Comparison of ENCODE assay signal across 23 cellular contexts in the genomic region with DNA sequence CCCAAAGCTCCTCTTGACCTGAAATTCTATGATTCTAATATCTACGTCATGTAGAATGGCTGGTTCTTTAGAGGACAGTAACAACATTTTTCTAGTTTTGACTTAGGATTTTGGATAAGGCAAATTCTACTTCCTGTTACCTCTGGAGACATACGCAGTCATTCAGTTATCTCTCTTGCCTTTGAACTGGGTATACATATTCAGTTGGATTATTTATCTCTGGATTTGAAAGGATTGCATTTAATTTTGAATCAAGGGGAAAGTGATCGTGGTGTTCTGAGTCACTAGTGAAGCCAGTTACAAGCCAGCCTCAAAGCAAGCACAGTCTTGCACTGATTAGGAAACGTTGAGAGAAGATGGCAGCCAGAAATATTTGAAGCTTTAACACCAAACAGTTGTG. TPM values are rescaled to one million over a fixed set of nuclear protein-coding genes. Genes with fewer than 3 reads are reported as not detected.
DNase-seq lines count a peak whose midpoint lies in the region; ATAC-seq, FAIRE-seq and TF ChIP-seq lines count a peak whose summit lies in the region.
"Had no signal": no experiment of that assay in that cellular context is flagged by ENCODE, and none has a peak within 500 bp of the region (broad histone marks: within the 10 kb centered on the region; RNA-seq: fewer than 3 reads in every experiment).

No MANE protein-coding gene starts in this region.

- H3K79me2 ChIP-seq in HepG2 (ENCODE audit: insufficient read depth, low read length) (no peaks in the 10 kb centered on the region), smooth muscle cell (ENCODE audit: low read depth) (no peaks in the 10 kb centered on the region)

- TF ChIP-seq EP300 in HepG2 (IDR thresholded peaks at IDR 0.05; ENCODE audit: low read depth in 2 of 2, low read length in 2 of 2) (no peak), HepG2 (CRISPR knock-in tag; IDR thresholded peaks at IDR 0.05; ENCODE audit: borderline replicate concordance) (no peak)

- H3K27me3 ChIP-seq in HepG2 (ENCODE audit: control insufficient read depth in 1 of 2, insufficient read depth in 2 of 2, low read length in 2 of 2): no peaks in the 10 kb centered on the region
- no peaks in the 10 kb centered on the region for H3K27me3 ChIP-seq in right lobe of liver
- H3K27me3 ChIP-seq in RWPE2 (ENCODE audit: insufficient read depth, poor library complexity, severe bottlenecking): no peaks in the 10 kb centered on the region
- H3K27me3 ChIP-seq in smooth muscle cell (ENCODE audit: low read depth): no peaks in the 10 kb centered on the region

- no peak for TF ChIP-seq RAD21 in HepG2 (CRISPR knock-in tag; IDR thresholded peaks at IDR 0.05)

- ATAC-seq in HepG2 (no peak), right lobe of liver (no peak), RWPE2 (ENCODE audit: low read depth) (peak; percentile 81), esophagus mucosa (peak; percentile 67), HG03520 (IDR thresholded peaks at IDR 0.05; ENCODE audit: unreplicated experiment) (no peak)

- TF ChIP-seq POLR2A in HepG2 (IDR thresholded peaks at IDR 0.05; ENCODE audit: insufficient read depth in 1 of 2, low read depth in 2 of 2, low read length in 2 of 2) (no peak), right lobe of liver (IDR thresholded peaks at IDR 0.05) (no peak)

- 89% methylated on average over 4 of the region's 4 CpGs for WGBS in HepG2 (ENCODE audit: low lambda C conversion rate)
- WGBS in right lobe of liver (ENCODE audit: insufficient coverage, low coverage, low lambda C conversion rate, missing lambda C conversion rate): 43% methylated on average over 4 of the region's 4 CpGs
- WGBS in smooth muscle cell (ENCODE audit: low lambda C conversion rate): 25% methylated on average over 4 of the region's 4 CpGs

- H3K9me3 ChIP-seq in HepG2 (ENCODE audit: low read length) (no peaks in the 10 kb centered on the region), right lobe of liver (no peaks in the 10 kb centered on the region), RWPE2 (ENCODE audit: severe bottlenecking) (no peaks in the 10 kb centered on the region), smooth muscle cell (replicated peaks; ENCODE audit: low read depth) (no peaks in the 10 kb centered on the region)
- H3K9me3 ChIP-seq: SK-N-SH had no signal

- H3K9ac ChIP-seq in HepG2 (ENCODE audit: insufficient read depth, low read depth, low read length) (no peak overlapping the region), smooth muscle cell (ENCODE audit: low read depth) (no peak overlapping the region)
- H3K9ac ChIP-seq: KMS-11, SK-N-SH had no signal

- H3K36me3 ChIP-seq in HepG2 (replicated peaks in 1 of 2; ENCODE audit: control insufficient read depth in 1 of 2, insufficient read depth in 2 of 2, low read length in 2 of 2): no peaks in the 10 kb centered on the region
- H3K36me3 ChIP-seq in right lobe of liver: no peaks in the 10 kb centered on the region
- H3K36me3 ChIP-seq in RWPE2 (ENCODE audit: low read depth): no peaks in the 10 kb centered on the region
- H3K36me3 ChIP-seq in smooth muscle cell (ENCODE audit: low read depth): no peaks in the 10 kb centered on the region

- TF ChIP-seq CTCF in HepG2 (CRISPR knock-in tag; IDR thresholded peaks at IDR 0.05) (no peak), right lobe of liver (IDR thresholded peaks at IDR 0.05) (no peak), RWPE2 (IDR thresholded peaks at IDR 0.05; ENCODE audit: poor library complexity, severe bottlenecking) (no peak), smooth muscle cell (IDR thresholded peaks at IDR 0.05; ENCODE audit: borderline replicate concordance, insufficient read depth, poor library complexity, severe bottlenecking) (no peak)

- POLR2A ChIA-PET in HepG2 (lab: Yijun Ruan, JAX): interaction anchor here (0.9 to 11.5 kb wide), 12 partner anchors 11 to 512 kb away, joined by 3 to 287 read pairs (median 11); partner anchors contain the start of genes CYP24A1, PFDN4 and ZNF217

- peak overlapping the region; percentile 96 for H3K27ac ChIP-seq in HepG2 (ENCODE audit: extremely low read length, insufficient read depth, low read length)
- H3K27ac ChIP-seq in right lobe of liver: peak overlapping the region in 1 of 3 donors; percentile 95
- H3K27ac ChIP-seq in RWPE2 (ENCODE audit: poor library complexity, severe bottlenecking): peak overlapping the region; percentile 59
- peak overlapping the region; percentile 42 for H3K27ac ChIP-seq in smooth muscle cell (ENCODE audit: low read depth)
- H3K27ac ChIP-seq: C4-2B, HL-60, KMS-11 had no signal

- FAIRE-seq in HepG2 (lab: Jason Lieb, UNC): no peak

- in situ Hi-C loops in HepG2 (cut with HindIII; ENCODE audit: extremely low pct_ligation_motif_present, low pct_unique_long_range_greater_than_20kb): no loop called here

- H4K20me1 ChIP-seq in HepG2 (ENCODE audit: insufficient read depth, low read length) (no peaks in the 10 kb centered on the region), smooth muscle cell (ENCODE audit: low read depth) (no peaks in the 10 kb centered on the region)

- DNase-seq in HepG2 (ENCODE audit: low spot score) (no peak), right lobe of liver (no peak), RWPE2 (ENCODE audit: low spot score) (no peak), smooth muscle cell (lab: John Stamatoyannopoulos, UW; ENCODE audit: unreplicated experiment) (no peak), GM19238 (ENCODE audit: insufficient read length, low spot score) (no peak)
- no peak for DNase-seq in activated CD8-positive, alpha-beta memory T cell treated with anti-CD3 and anti-CD28 coated beads, Interleukin-2, amount 50 U/mL, for 48 hours
- DNase-seq: EL, GF-D8, GOT3, IMR-90, MV-4-11, NCI-H1105 treated with DMSO at 0.1 percent for 48 hours, NCI-H2029 treated with DMSO at 0.1 percent for 48 hours, NCI-H226, NCI-H524, RPMI8226, SIG-M5, SK-N-SH had no signal

- H3K4me1 ChIP-seq in HepG2 (ENCODE audit: insufficient read depth, low read length) (peaks cover 93% of the 10 kb centered on the region), right lobe of liver (peaks cover 0 to 59% (median 23%) of the 10 kb centered on the region in 4 donors), RWPE2 (ENCODE audit: insufficient read depth, poor library complexity, severe bottlenecking) (peaks cover 51% of the 10 kb centered on the region), smooth muscle cell (ENCODE audit: low read depth) (peaks cover 4% of the 10 kb centered on the region)

- CTCF ChIA-PET in HepG2 (lab: Yijun Ruan, JAX; ENCODE audit: low intra/inter-chr PET ratio, low total read pairs): interaction anchor here (4.7 kb wide), 1 partner anchor 91 kb away, joined by 92 read pairs; no protein-coding TSS in a partner anchor

- H2AFZ ChIP-seq in HepG2 (ENCODE audit: low read length): no peak overlapping the region
- H2AFZ ChIP-seq in smooth muscle cell (ENCODE audit: low read depth): peak overlapping the region; percentile 68

- BruUV-seq in HepG2 (replicated peaks; lab: Mats Ljungman, UMichigan): no TSS peak

- H3K4me3 ChIP-seq in HepG2 (replicated peaks in 1 of 3; ENCODE audit: insufficient read depth in 1 of 3, low read depth in 2 of 3, low read length in 3 of 3) (no peak overlapping the region), right lobe of liver (peak overlapping the region in 1 of 3 donors; percentile 11), RWPE2 (ENCODE audit: severe bottlenecking) (no peak overlapping the region), smooth muscle cell (no peak overlapping the region)

- intact Hi-C loops in HepG2 (cut with micrococcal nuclease; ENCODE audit: unreplicated experiment): loop anchor here (10.0 kb wide), 1 partner anchor 531 kb away; no protein-coding TSS in a partner anchor
- intact Hi-C loops in right lobe of liver (cut with DNase I): no loop called here

- H3K4me2 ChIP-seq in HepG2 (ENCODE audit: low read depth, low read length) (no peak overlapping the region), smooth muscle cell (peak overlapping the region; percentile 25)
- H3K4me2 ChIP-seq: KMS-11, SK-N-SH had no signal

- peaks cover 11% of the 10 kb centered on the region for H3F3A ChIP-seq in smooth muscle cell (ENCODE audit: low read depth)

TF ChIP-seq in HepG2, 621 proteins besides CTCF, POLR2A, EP300 and RAD21:
- TF ChIP-seq NCOA5 (CRISPR knock-in tag; IDR thresholded peaks at IDR 0.05) (no peak), ZNF788 (CRISPR knock-in tag; IDR thresholded peaks at IDR 0.05; ENCODE audit: borderline replicate concordance) (no peak), ISL2 (CRISPR knock-in tag; IDR thresholded peaks at IDR 0.05) (0 out of 2 replicates have a peak, but pooled peaks have one; percentile 43)

RNA-seq across cellular contexts. Expression of gene BCAS1, which starts 35.3 kb away (rescaled TPM):
- total RNA-seq in HepG2 (2016; rRNA removed; fragmentation: Illumina TruSeq; extraction: Trizol) (0.67 and 0.91 TPM in 2 replicates), right lobe of liver (under 1 TPM in 4 of 6 experiments, not detected in 2; 0.07 to 0.43 (median 0.15) TPM), esophagus mucosa (1.8 TPM), smooth muscle cell (0.09 and 0.18 TPM in 2 replicates)
- total RNA-seq in HepG2 (2016; cell fraction: cytosol; rRNA removed; fragmentation: Illumina TruSeq; extraction: Trizol; ENCODE audit: low read depth): 0.09 and 0.10 TPM in 2 replicates
- total RNA-seq in HepG2 (2016; cell fraction: insoluble cytoplasmic fraction; rRNA removed; fragmentation: Illumina TruSeq; extraction: Trizol): 0.43 and 1.0 TPM in 2 replicates
- 0.17 and 0.28 TPM in 2 replicates for total RNA-seq in HepG2 (2016; cell fraction: membrane; rRNA removed; fragmentation: Illumina TruSeq; extraction: Trizol)
- total RNA-seq in HepG2 (2016; cell fraction: nucleus; rRNA removed; fragmentation: Illumina TruSeq; extraction: Trizol): 0.53 and 0.62 TPM in 2 replicates
- polyA plus RNA-seq in HepG2 (2011; rRNA removed) (0.55 and 0.95 TPM in 2 replicates), smooth muscle cell (0.15 and 0.43 TPM in 2 replicates)
- polyA plus RNA-seq in HepG2 (2011; cell fraction: cytosol; rRNA removed): 0.58 and 0.74 TPM in 2 replicates
- 1.00 and 1.0 TPM in 2 replicates for polyA plus RNA-seq in HepG2 (2011; cell fraction: nucleus; rRNA removed)
- polyA plus RNA-seq in HepG2 (2012): 0.56 and 1.8 TPM in 2 replicates
- polyA plus RNA-seq in HepG2 (2016; cell fraction: cytosol; fragmentation: Illumina TruSeq; extraction: Trizol; ENCODE audit: low read depth): 0.08 TPM in 1 of 2 replicates, not detected in the other
- polyA plus RNA-seq in HepG2 (2016; cell fraction: insoluble cytoplasmic fraction; fragmentation: Illumina TruSeq; extraction: Trizol; ENCODE audit: low read depth): 0.65 and 0.69 TPM in 2 replicates
- 0.12 TPM in 1 of 2 replicates, not detected in the other for polyA plus RNA-seq in HepG2 (2016; cell fraction: membrane; fragmentation: Illumina TruSeq; extraction: Trizol; ENCODE audit: low read depth)
- polyA plus RNA-seq in HepG2 (2016; cell fraction: nucleus; fragmentation: Illumina TruSeq; extraction: Trizol; ENCODE audit: insufficient read depth, low read depth): 0.41 and 0.48 TPM in 2 replicates
- polyA minus RNA-seq in HepG2 (2011; rRNA and poly(A)+ RNA removed; ENCODE audit: low replicate concordance): 0.22 TPM in 1 of 2 replicates, not detected in the other
- 0.59 and 0.62 TPM in 2 replicates for polyA minus RNA-seq in HepG2 (2011; cell fraction: cytosol; rRNA and poly(A)+ RNA removed)
- polyA minus RNA-seq in HepG2 (2011; cell fraction: nucleus; rRNA and poly(A)+ RNA removed): 2.2 and 2.4 TPM in 2 replicates
- polyA plus RNA-seq: IMR-90, SK-N-SH had no signal

Comparison
In these comparisons a context has a peak if more than half of its experiments do, and no peak if none do; other contexts are left out.
1. ATAC-seq: peak in RWPE2 (single experiment) and esophagus mucosa (single experiment); none in HepG2 (single experiment), right lobe of liver (0 of 4) and HG03520 (single experiment).